9 cellular contexts compared by ENCODE assay signal in genomic region chr22:41308544-41308947, GRCh38. TPM values are rescaled to one million over a fixed set of nuclear protein-coding genes. Genes with fewer than 3 reads are reported as not detected.
DNase-seq lines count a peak whose midpoint lies in the region; ATAC-seq, FAIRE-seq and TF ChIP-seq lines count a peak whose summit lies in the region.
"Had no signal": no experiment of that assay in that cellular context is flagged by ENCODE, and none has a peak within 500 bp of the region (broad histone marks: within the 10 kb centered on the region; RNA-seq: fewer than 3 reads in every experiment).

No MANE protein-coding gene starts in this region.

- H3K27ac ChIP-seq in K562 (ENCODE audit: extremely low read depth, low read depth, low read length), result peak overlapping the region; percentile 59
- H3K27ac ChIP-seq in kidney (ENCODE audit: low read depth in 2 of 2, low read length in 2 of 2), result peak overlapping the region; percentile 35 to 39
- peak overlapping the region in 3 of 5 donors; percentile 33 to 51 (median 46) for H3K27ac ChIP-seq in stomach

- TF ChIP-seq EP300 in K562 (IDR thresholded peaks at IDR 0.05; ENCODE audit: low read length) (no peak), stomach (IDR thresholded peaks at IDR 0.05) (no peak)

- no peaks in the 10 kb centered on the region for H4K20me1 ChIP-seq in K562 (replicated peaks; ENCODE audit: control insufficient read depth, insufficient read depth, low read length)

- H3K4me3 ChIP-seq in K562, result no peak overlapping the region
- H3K4me3 ChIP-seq in kidney (ENCODE audit: low read length in 2 of 2), result no peak overlapping the region
- no peak overlapping the region for H3K4me3 ChIP-seq in stomach

- BruUV-seq in K562 (replicated peaks; lab: Mats Ljungman, UMichigan), result no TSS peak

- no peaks in the 10 kb centered on the region for H3K9me1 ChIP-seq in K562 (ENCODE audit: control insufficient read depth, insufficient read depth, low read length)

- in situ Hi-C loops in KBM-7 (cut with MboI; ENCODE audit: low pct_unique_long_range_greater_than_20kb, low sequenced_read_pairs), result no loop called here
- in situ Hi-C loops in K562 (cut with MboI), result no loop called here

- no peak overlapping the region for H3K4me2 ChIP-seq in K562 (ENCODE audit: insufficient read depth, low read length)

- H3K9me3 ChIP-seq in K562 (replicated peaks; ENCODE audit: control insufficient read depth, insufficient read depth, low read depth, low read length), result no peaks in the 10 kb centered on the region
- no peaks in the 10 kb centered on the region for H3K9me3 ChIP-seq in kidney (ENCODE audit: control insufficient read depth in 1 of 2, low read length in 2 of 2)
- H3K9me3 ChIP-seq in stomach, result no peaks in the 10 kb centered on the region

- no peak overlapping the region for H2AFZ ChIP-seq in K562 (ENCODE audit: low read depth, low read length)

- peak; percentile 49 for DNase-seq in KBM-7
- DNase-seq in K562 (ENCODE audit: extremely low read depth in 1 of 4, low spot score in 3 of 4), result peak in 1 of 4 experiments; percentile 40
- DNase-seq in kidney, result no peak
- DNase-seq in stomach, result no peak
- no peak for DNase-seq in activated CD8-positive, alpha-beta memory T cell treated with anti-CD3 and anti-CD28 coated beads, Interleukin-2, amount 50 U/mL, for 48 hours
- DNase-seq in AG08396 (ENCODE audit: low spot score), result no peak
- DNase-seq: activated naive CD4-positive, alpha-beta T cell treated with anti-CD3 and anti-CD28 coated beads for 36 hours; immature natural killer cell had no signal

- H3K9ac ChIP-seq in K562 (ENCODE audit: insufficient read depth in 1 of 2, low read depth in 2 of 2, low read length in 2 of 2) (0 out of 4 replicates have a peak overlapping the region, but pooled peaks of 1 of the 2 experiments have one; percentile 48), kidney (ENCODE audit: low read length in 2 of 2) (no peak overlapping the region)

- TF ChIP-seq CTCF in K562 (IDR thresholded peaks at IDR 0.05 in 2 of 3, conservative IDR thresholded peaks at IDR 0.05 in 1 of 3; ENCODE audit: insufficient read depth in 2 of 3, low read depth in 1 of 3, low read length in 3 of 3) (no peak), kidney (IDR thresholded peaks at IDR 0.05; ENCODE audit: borderline replicate concordance, extremely low read depth, insufficient read depth) (no peak), stomach (IDR thresholded peaks at IDR 0.05) (no peak)

- H3K4me1 ChIP-seq in K562 (replicated peaks in 1 of 2; ENCODE audit: control insufficient read depth in 2 of 2, insufficient read depth in 2 of 2, low read length in 2 of 2) (peaks cover 31 to 36% of the 10 kb centered on the region in 2 experiments; a peak in 4 of 5 replicates), kidney (ENCODE audit: control insufficient read depth in 1 of 2, insufficient read depth in 1 of 2, low read depth in 1 of 2, low read length in 2 of 2) (peaks cover 11 to 17% of the 10 kb centered on the region in 2 donors), stomach (peaks cover 0 to 38% (median 18%) of the 10 kb centered on the region in 4 donors)

- peaks cover 88% of the 10 kb centered on the region for H3K79me2 ChIP-seq in K562 (ENCODE audit: control insufficient read depth, insufficient read depth, low read length)

- no peak for TF ChIP-seq POLR2A in K562 (conservative IDR thresholded peaks at IDR 0.05)
- no peak for TF ChIP-seq POLR2A in stomach (IDR thresholded peaks at IDR 0.05)

- intact Hi-C loops in K562 (cut with micrococcal nuclease) (loop anchor here (10.0 kb wide), 1 partner anchor 384 kb away; no protein-coding TSS in a partner anchor), kidney (cut with DNase I) (no loop called here), stomach (cut with DNase I; ENCODE audit: low total_unique reads) (no loop called here)

- WGBS in K562 (ENCODE audit: insufficient coverage, low coverage, missing lambda C conversion rate), result 29% methylated on average over 7 of the region's 7 CpGs
- 59 to 73% (median 67%) methylated on average over 7 of the region's 7 CpGs for WGBS in stomach, 5 donors

- peaks cover 37% of the 10 kb centered on the region; the same call in 2 of the 3 replicates for H3K36me3 ChIP-seq in K562 (ENCODE audit: control insufficient read depth, insufficient read depth, low read length)
- H3K36me3 ChIP-seq in kidney (ENCODE audit: control insufficient read depth in 1 of 2, insufficient read depth in 2 of 2, low read length in 2 of 2), result no peaks in the 10 kb centered on the region
- H3K36me3 ChIP-seq in stomach, result peaks cover 0 to 26% (median 17%) of the 10 kb centered on the region in 4 donors

- TF ChIP-seq RAD21 in K562 (CRISPR knock-in tag; conservative IDR thresholded peaks at IDR 0.05 in 1 of 2, IDR thresholded peaks at IDR 0.05 in 1 of 2), result no peak

- CTCF ChIA-PET in K562 (lab: Yijun Ruan, JAX; ENCODE audit: low intra/inter-chr PET ratio), result no interaction called here

- FAIRE-seq in K562 (lab: Jason Lieb, UNC), result no peak
- FAIRE-seq in kidney (lab: Jason Lieb, UNC), result no peak

- POLR2A ChIA-PET in K562 (lab: Yijun Ruan, JAX), result interaction anchor here (1.9 kb wide), 1 partner anchor 8 kb away, joined by 6 read pairs; no protein-coding TSS in a partner anchor

- H3K27me3 ChIP-seq in K562 (ENCODE audit: control insufficient read depth in 2 of 2, insufficient read depth in 2 of 2, low read length in 2 of 2) (no peaks in the 10 kb centered on the region), stomach (no peaks in the 10 kb centered on the region)

- ATAC-seq in K562 (no peak; the same call in 2 of the 3 replicates), GM18498 (IDR thresholded peaks at IDR 0.05; ENCODE audit: unreplicated experiment) (no peak)

TF ChIP-seq in K562, 482 proteins besides CTCF, POLR2A, EP300 and RAD21 (continues in another document):
- no peak for TF ChIP-seq GATAD2A (IDR thresholded peaks at IDR 0.05)

RNA-seq across cellular contexts. Expression of gene ZC3H7B, which starts 7.2 kb away (rescaled TPM):
- 34.7 and 75.0 TPM in 2 replicates for total RNA-seq in K562 (2011; cell fraction: chromatin; rRNA removed; ENCODE audit: low replicate concordance)
- total RNA-seq in K562 (2011; cell fraction: nucleolus; rRNA removed), result 38.4 and 39.9 TPM in 2 replicates
- 35.9 and 42.2 TPM in 2 replicates for total RNA-seq in K562 (2011; cell fraction: nucleoplasm; rRNA removed)
- total RNA-seq in K562 (2014; rRNA removed) (35.2 and 41.1 TPM in 2 replicates), K562 (2014; rRNA removed; fragmentation: Illumina TruSeq; extraction: Trizol) (13.5 and 16.5 TPM in 2 replicates), K562 (2015; rRNA removed; fragmentation: Illumina TruSeq; extraction: Trizol) (25.8 and 26.8 TPM in 2 replicates), K562 (2021) (45.8 and 49.8 TPM in 2 replicates), kidney (68.6 TPM), stomach (10 to 100 TPM in 4 of 5 donors, 1 to 10 TPM in 1; 4.7 to 40.1 (median 29.7) TPM)
- polyA plus RNA-seq in K562 (2011; rRNA removed) (19.0 and 25.6 TPM in 2 replicates), K562 (2014; fragmentation: Illumina TruSeq; extraction: Trizol) (30.6 and 40.0 TPM in 2 replicates), K562 (2014; fragmentation: Nextera tagmentation; extraction: Ambion mirVana) (under 1 TPM; 0.07 to 0.30 TPM), K562 (2014; rRNA removed) (38.6 and 39.0 TPM in 2 replicates), kidney (ENCODE audit: insufficient read depth, low read depth, low replicate concordance) (28.3 TPM), stomach (10 to 100 TPM; 13.5 to 29.0 (median 20.5) TPM)
- polyA plus RNA-seq in K562 (2011; cell fraction: cytosol; rRNA removed), result 18.6 and 31.1 TPM in 2 replicates
- polyA plus RNA-seq in K562 (2011; cell fraction: nucleus; rRNA removed), result 50.3 and 65.2 TPM in 2 replicates
- polyA plus RNA-seq in K562 (2012), result 35.9 and 39.0 TPM in 2 replicates
- polyA minus RNA-seq in K562 (2011; rRNA and poly(A)+ RNA removed), result 13.3 and 17.7 TPM in 2 replicates
- polyA minus RNA-seq in K562 (2011; cell fraction: cytosol; rRNA and poly(A)+ RNA removed), result 17.8 and 25.7 TPM in 2 replicates
- polyA minus RNA-seq in K562 (2011; cell fraction: nucleus; rRNA and poly(A)+ RNA removed), result 11.4 and 14.6 TPM in 2 replicates

RNA-seq across cellular contexts. Expression of gene RANGAP1, which starts 22.6 kb away (rescaled TPM):
- total RNA-seq in K562 (2011; cell fraction: chromatin; rRNA removed; ENCODE audit: low replicate concordance), result 69.2 and 159 TPM in 2 replicates
- 116 and 118 TPM in 2 replicates for total RNA-seq in K562 (2011; cell fraction: nucleolus; rRNA removed)
- 91.3 and 92.8 TPM in 2 replicates for total RNA-seq in K562 (2011; cell fraction: nucleoplasm; rRNA removed)
- total RNA-seq in K562 (2014; rRNA removed), result 52.1 and 68.7 TPM in 2 replicates
- total RNA-seq in K562 (2014; rRNA removed; fragmentation: Illumina TruSeq; extraction: Trizol), result 21.9 and 27.5 TPM in 2 replicates
- total RNA-seq in K562 (2015; rRNA removed; fragmentation: Illumina TruSeq; extraction: Trizol), result 44.3 and 44.5 TPM in 2 replicates
- 90.2 and 104 TPM in 2 replicates for total RNA-seq in K562 (2021)
- 65.4 and 70.4 TPM in 2 replicates for polyA plus RNA-seq in K562 (2011; rRNA removed)
- polyA plus RNA-seq in K562 (2011; cell fraction: cytosol; rRNA removed), result 86.4 and 144 TPM in 2 replicates
- 114 and 152 TPM in 2 replicates for polyA plus RNA-seq in K562 (2011; cell fraction: nucleus; rRNA removed)
- 65.5 and 74.0 TPM in 2 replicates for polyA plus RNA-seq in K562 (2012)
- polyA plus RNA-seq in K562 (2014; fragmentation: Illumina TruSeq; extraction: Trizol), result 50.6 and 68.4 TPM in 2 replicates
- 1 to 10 TPM; 2.1 to 3.8 TPM for polyA plus RNA-seq in K562 (2014; fragmentation: Nextera tagmentation; extraction: Ambion mirVana)
- 74.9 and 77.1 TPM in 2 replicates for polyA plus RNA-seq in K562 (2014; rRNA removed)
- polyA minus RNA-seq in K562 (2011; rRNA and poly(A)+ RNA removed), result 46.9 and 80.2 TPM in 2 replicates
- polyA minus RNA-seq in K562 (2011; cell fraction: cytosol; rRNA and poly(A)+ RNA removed), result 59.6 and 63.5 TPM in 2 replicates
- polyA minus RNA-seq in K562 (2011; cell fraction: nucleus; rRNA and poly(A)+ RNA removed), result 26.4 and 34.2 TPM in 2 replicates
- total RNA-seq in kidney, result 38.8 TPM
- polyA plus RNA-seq in kidney (ENCODE audit: insufficient read depth, low read depth, low replicate concordance), result 40.8 TPM
- total RNA-seq in stomach, result 100 to 1,000 TPM in 2 of 5 donors, 10 to 100 TPM in 3; 18.9 to 127 (median 61.7) TPM
- 10 to 100 TPM; 29.5 to 40.0 (median 37.0) TPM for polyA plus RNA-seq in stomach
